1 cellular context compared by ENCODE assay signal in genomic region chr4:4541661-4542570, GRCh38.
A peak's percentile ranks its signal among the peaks of the same experiment; 100 is the strongest.
TF ChIP-seq lines count a peak whose summit lies in the region.

Gene STX18 (minus strand): TSS chr4:4542048. CDS start chr4:4541964, 84 bp downstream.

TF ChIP-seq in K562, 482 proteins besides CTCF, POLR2A, EP300 and RAD21 (continued from another document and continues in another):
- 0 out of 2 replicates have a peak, but pooled peaks have one; percentile 67 for TF ChIP-seq HMGXB4 (CRISPR knock-in tag; IDR thresholded peaks at IDR 0.05)
- TF ChIP-seq NFYB (IDR thresholded peaks at IDR 0.05; ENCODE audit: extremely low read depth, insufficient read length): no peak
- TF ChIP-seq ZNF280A (IDR thresholded peaks at IDR 0.05; ENCODE audit: low read depth, partially characterized antibody): no peak
- TF ChIP-seq ZBTB7A (IDR thresholded peaks at IDR 0.05; ENCODE audit: borderline replicate concordance, control insufficient read depth, low read depth, low read length): peak; percentile 77
- TF ChIP-seq LARP7 (IDR thresholded peaks at IDR 0.05): no peak
- TF ChIP-seq ZNF23 (CRISPR knock-in tag; IDR thresholded peaks at IDR 0.05): no peak
- TF ChIP-seq ZNF778 (CRISPR knock-in tag; IDR thresholded peaks at IDR 0.05): no peak
- TF ChIP-seq ZNF408 (CRISPR knock-in tag; IDR thresholded peaks at IDR 0.05; ENCODE audit: low read depth): no peak
- TF ChIP-seq FUS (optimal IDR thresholded peaks at IDR 0.05; ENCODE audit: low read depth, low read length): peak; percentile 90
- no peak for TF ChIP-seq SRSF7 (optimal IDR thresholded peaks at IDR 0.05; ENCODE audit: low read depth, low read length)
- peak in 2 of 3 experiments; percentile 79 to 84 for TF ChIP-seq YY1 (IDR thresholded peaks at IDR 0.05; ENCODE audit: borderline replicate concordance in 1 of 3, control insufficient read depth in 1 of 3, extremely low read depth in 1 of 3, insufficient read depth in 3 of 3, insufficient read length in 1 of 3, insufficient replicate concordance in 2 of 3, low read depth in 1 of 3, low read length in 2 of 3)
- TF ChIP-seq MAFF (IDR thresholded peaks at IDR 0.05; ENCODE audit: low read length): no peak
- no peak for TF ChIP-seq RBM39 (optimal IDR thresholded peaks at IDR 0.05; ENCODE audit: low read depth, low read length)
- peak; percentile 94 for TF ChIP-seq NR2C2 (CRISPR knock-in tag; IDR thresholded peaks at IDR 0.05)
- peak; percentile 98 for TF ChIP-seq NR2C2 (tag; IDR thresholded peaks at IDR 0.05)
- TF ChIP-seq TRIM24 (IDR thresholded peaks at IDR 0.05): peak in 1 of 2 experiments; percentile 99; a peak in 2 of 4 replicates
- TF ChIP-seq STAT5A (IDR thresholded peaks at IDR 0.05; ENCODE audit: borderline replicate concordance, low read length): peak; percentile 16; the same call in 1 of the 2 replicates
- TF ChIP-seq SMAD1 (IDR thresholded peaks at IDR 0.05; ENCODE audit: low read depth, low read length, partially characterized antibody): no peak
- no peak for TF ChIP-seq ZSCAN32 (CRISPR knock-in tag; IDR thresholded peaks at IDR 0.05)
- no peak for TF ChIP-seq PHTF2 (CRISPR knock-in tag; IDR thresholded peaks at IDR 0.05)
- TF ChIP-seq FOXM1 (IDR thresholded peaks at IDR 0.05; ENCODE audit: low read depth): peak; percentile 65
- 0 out of 2 replicates have a peak, but pooled peaks have one; percentile 64 for TF ChIP-seq FOXM1 (CRISPR knock-in tag; IDR thresholded peaks at IDR 0.05; ENCODE audit: low read depth)
- TF ChIP-seq PHF8 (IDR thresholded peaks at IDR 0.05; ENCODE audit: borderline replicate concordance, low read length): peak; percentile 99; the same call in 1 of the 2 replicates
- no peak for TF ChIP-seq PTTG1 (tag; IDR thresholded peaks at IDR 0.05; ENCODE audit: low read depth)
- TF ChIP-seq MAFG (tag; conservative IDR thresholded peaks at IDR 0.05): no peak
- no peak for TF ChIP-seq ZBTB26 (CRISPR knock-in tag; IDR thresholded peaks at IDR 0.05)
- no peak for TF ChIP-seq ZNF263 (CRISPR knock-in tag; IDR thresholded peaks at IDR 0.05; ENCODE audit: borderline replicate concordance)
- TF ChIP-seq BMI1 (IDR thresholded peaks at IDR 0.05; ENCODE audit: low read length): no peak
- peak; percentile 53 for TF ChIP-seq ZFP36 (IDR thresholded peaks at IDR 0.05; ENCODE audit: low read depth, low read length, partially characterized antibody)
- TF ChIP-seq PBX2 (CRISPR knock-in tag; IDR thresholded peaks at IDR 0.05; ENCODE audit: low read depth): no peak
- no peak for TF ChIP-seq PBX2 (tag; conservative IDR thresholded peaks at IDR 0.05; ENCODE audit: low read depth)
- peak; percentile 60 for TF ChIP-seq ELF2 (CRISPR knock-in tag; IDR thresholded peaks at IDR 0.05)
- peak; percentile 87 for TF ChIP-seq LCOR (CRISPR knock-in tag; IDR thresholded peaks at IDR 0.05)
- no peak for TF ChIP-seq CHD4 (IDR thresholded peaks at IDR 0.05; ENCODE audit: insufficient read depth, insufficient replicate concordance, low read depth, low read length, poor library complexity, severe bottlenecking)
- TF ChIP-seq TRIM25 (IDR thresholded peaks at IDR 0.05; ENCODE audit: borderline replicate concordance): no peak
- TF ChIP-seq HOMEZ (CRISPR knock-in tag; IDR thresholded peaks at IDR 0.05): no peak
- TF ChIP-seq PTRF (tag; IDR thresholded peaks at IDR 0.05): no peak
- peak; percentile 61; the same call in 1 of the 2 replicates for TF ChIP-seq ZBTB9 (CRISPR knock-in tag; IDR thresholded peaks at IDR 0.05)
- peak; percentile 77 for TF ChIP-seq MYNN (IDR thresholded peaks at IDR 0.05)
- no peak for TF ChIP-seq MYNN (CRISPR knock-in tag; IDR thresholded peaks at IDR 0.05)
- peak; percentile 86 to 93 for TF ChIP-seq MAZ (CRISPR knock-in tag; conservative IDR thresholded peaks at IDR 0.05 in 1 of 2, IDR thresholded peaks at IDR 0.05 in 1 of 2)
- TF ChIP-seq NFIX (CRISPR knock-in tag; IDR thresholded peaks at IDR 0.05; ENCODE audit: low read depth): no peak
- TF ChIP-seq MTF1 (CRISPR knock-in tag; IDR thresholded peaks at IDR 0.05; ENCODE audit: borderline replicate concordance): no peak
- no peak for TF ChIP-seq RFX7 (CRISPR knock-in tag; IDR thresholded peaks at IDR 0.05)
- TF ChIP-seq, protein P1, sequence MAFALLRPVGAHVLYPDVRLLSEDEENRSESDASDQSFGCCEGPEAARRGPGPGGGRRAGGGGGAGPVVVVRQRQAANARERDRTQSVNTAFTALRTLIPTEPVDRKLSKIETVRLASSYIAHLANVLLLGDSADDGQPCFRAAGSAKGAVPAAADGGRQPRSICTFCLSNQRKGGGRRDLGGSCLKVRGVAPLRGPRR (CRISPR knock-in tag; IDR thresholded peaks at IDR 0.05): no peak
- TF ChIP-seq, protein P2, sequence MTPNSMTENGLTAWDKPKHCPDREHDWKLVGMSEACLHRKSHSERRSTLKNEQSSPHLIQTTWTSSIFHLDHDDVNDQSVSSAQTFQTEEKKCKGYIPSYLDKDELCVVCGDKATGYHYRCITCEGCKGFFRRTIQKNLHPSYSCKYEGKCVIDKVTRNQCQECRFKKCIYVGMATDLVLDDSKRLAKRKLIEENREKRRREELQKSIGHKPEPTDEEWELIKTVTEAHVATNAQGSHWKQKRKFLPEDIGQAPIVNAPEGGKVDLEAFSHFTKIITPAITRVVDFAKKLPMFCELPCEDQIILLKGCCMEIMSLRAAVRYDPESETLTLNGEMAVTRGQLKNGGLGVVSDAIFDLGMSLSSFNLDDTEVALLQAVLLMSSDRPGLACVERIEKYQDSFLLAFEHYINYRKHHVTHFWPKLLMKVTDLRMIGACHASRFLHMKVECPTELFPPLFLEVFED (CRISPR knock-in tag; conservative IDR thresholded peaks at IDR 0.05): 0 out of 2 replicates have a peak, but pooled peaks have one; percentile 46
- no peak for TF ChIP-seq ZNF77 (CRISPR knock-in tag; IDR thresholded peaks at IDR 0.05)
- TF ChIP-seq BRD4 (IDR thresholded peaks at IDR 0.05): peak; percentile 84
- TF ChIP-seq E2F4 (CRISPR knock-in tag; IDR thresholded peaks at IDR 0.05; ENCODE audit: low read depth): peak; percentile 83
- peak; percentile 49; the same call in 1 of the 2 replicates for TF ChIP-seq ZNF764 (CRISPR knock-in tag; IDR thresholded peaks at IDR 0.05; ENCODE audit: low read depth)
- TF ChIP-seq CBFA2T2 (conservative IDR thresholded peaks at IDR 0.05): no peak
- TF ChIP-seq GATAD2A (IDR thresholded peaks at IDR 0.05): peak; percentile 81; the same call in 1 of the 2 replicates
- TF ChIP-seq ZNF830 (CRISPR knock-in tag; IDR thresholded peaks at IDR 0.05): 0 out of 2 replicates have a peak, but pooled peaks have one; percentile 54
- TF ChIP-seq RUNX1 (IDR thresholded peaks at IDR 0.05; ENCODE audit: low read depth): peak; percentile 81; the same call in 1 of the 2 replicates
- peak; percentile 98 for TF ChIP-seq POLR2G (IDR thresholded peaks at IDR 0.05; ENCODE audit: low read depth, low read length)
